ENCODE assay signal across 19 cellular contexts in the genomic region with DNA sequence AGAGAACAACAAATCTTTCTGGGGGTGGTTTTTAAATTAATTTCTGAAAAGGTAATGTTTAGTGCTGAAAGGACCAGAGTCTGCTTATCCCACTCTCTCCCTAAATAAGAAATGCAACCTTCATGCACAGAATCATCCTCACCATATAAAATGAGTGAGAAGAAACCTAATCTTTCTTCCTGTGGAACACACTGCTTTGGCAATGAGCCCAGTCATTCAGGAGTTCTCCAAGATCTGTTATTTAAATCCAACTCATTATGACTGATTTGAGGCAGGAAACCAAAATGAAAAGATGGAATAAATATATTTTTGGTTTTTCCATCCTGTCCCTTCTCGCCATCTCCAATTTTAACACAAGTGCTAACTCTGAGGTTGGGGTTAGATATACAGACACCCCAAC.
DNase-seq lines count a peak whose midpoint lies in the region; ATAC-seq and TF ChIP-seq lines count a peak whose summit lies in the region.
"Had no signal": no experiment of that assay in that cellular context is flagged by ENCODE, and none has a peak within 500 bp of the region (broad histone marks: within the 10 kb centered on the region; RNA-seq: fewer than 3 reads in every experiment).

No MANE protein-coding gene starts in this region.

- DNase-seq in HCEC 1CT (peak; percentile 11), NCI-H69 (lab: John Stamatoyannopoulos, UW) (peak; percentile 14), cardiac fibroblast (ENCODE audit: low read depth in 2 of 2) (peak; percentile 54 to 81), pulmonary artery endothelial cell (ENCODE audit: low read depth, low spot score) (peak; percentile 61), right cardiac atrium (no peak), NCI-H526 treated with DMSO at 0.1 percent for 48 hours (lab: John Stamatoyannopoulos, UW) (no peak), thyroid gland (no peak)
- DNase-seq in activated CD4-positive, alpha-beta T cell treated with anti-CD3 and anti-CD28 coated beads for 48 hours: no peak
- DNase-seq: activated CD8-positive, alpha-beta memory T cell treated with anti-CD3 and anti-CD28 coated beads, Interleukin-2, amount 50 U/mL, for 4 hours; activated naive CD4-positive, alpha-beta T cell treated with anti-CD3 and anti-CD28 coated beads, Interleukin-2, amount 50 U/mL, for 16 hours; cerebellar nuclear complex; GDM1; left colon; NCI-H1417; NCI-H510A treated with DMSO at 0.1 percent for 48 hours; Peyer's patch had no signal

- H3K4me3 ChIP-seq in cardiac fibroblast (replicated peaks in 1 of 2; ENCODE audit: low read depth in 2 of 2, low read length in 2 of 2): no peak overlapping the region
- no peak overlapping the region for H3K4me3 ChIP-seq in right cardiac atrium (ENCODE audit: low read length)
- H3K4me3 ChIP-seq in thyroid gland (replicated peaks in 1 of 3): no peak overlapping the region
- H3K4me3 ChIP-seq: hepatocyte, Peyer's patch had no signal

- intact Hi-C loops in right cardiac atrium (cut with DNase I): no loop called here
- intact Hi-C loops in thyroid gland (cut with DNase I): no loop called here

- WGBS in right cardiac atrium: 62% methylated on average over 1 of the region's 1 CpG
- 79 to 82% methylated on average over 1 of the region's 1 CpG for WGBS in thyroid gland, 2 donors

- H3K9me3 ChIP-seq in right cardiac atrium (ENCODE audit: control insufficient read depth, low read length) (no peaks in the 10 kb centered on the region), thyroid gland (no peaks in the 10 kb centered on the region)
- H3K9me3 ChIP-seq: Peyer's patch had no signal

- no peaks in the 10 kb centered on the region for H3K36me3 ChIP-seq in thyroid gland
- H3K36me3 ChIP-seq: Peyer's patch had no signal

- TF ChIP-seq CTCF in cardiac fibroblast (IDR thresholded peaks at IDR 0.05; ENCODE audit: low read depth, low read length): no peak
- TF ChIP-seq CTCF in thyroid gland (IDR thresholded peaks at IDR 0.05): no peak

- ATAC-seq in right cardiac atrium: no peak
- ATAC-seq: left colon, WTC11 had no signal

- no peak for TF ChIP-seq POLR2A in thyroid gland (IDR thresholded peaks at IDR 0.05)

- H3K27me3 ChIP-seq in right cardiac atrium (ENCODE audit: control insufficient read depth, insufficient read depth) (no peaks in the 10 kb centered on the region), thyroid gland (no peaks in the 10 kb centered on the region)
- H3K27me3 ChIP-seq: hepatocyte, Peyer's patch had no signal

- H3K4me1 ChIP-seq in right cardiac atrium (ENCODE audit: control insufficient read depth, insufficient read depth, low read length): no peaks in the 10 kb centered on the region
- no peaks in the 10 kb centered on the region for H3K4me1 ChIP-seq in thyroid gland
- H3K4me1 ChIP-seq: Peyer's patch had no signal

- H3K27ac ChIP-seq in right cardiac atrium (ENCODE audit: low read length) (no peak overlapping the region), thyroid gland (no peak overlapping the region)
- H3K27ac ChIP-seq: C4-2B, hepatocyte, Peyer's patch had no signal

Comparison
In these comparisons a context has a peak if more than half of its experiments do, and no peak if none do; other contexts are left out.
1. DNase-seq: peak in HCEC 1CT (single experiment), NCI-H69 (single experiment), cardiac fibroblast (2 of 2) and pulmonary artery endothelial cell (single experiment); none in right cardiac atrium (0 of 3), NCI-H526 treated with DMSO at 0.1 percent for 48 hours (single experiment), activated CD4-positive, alpha-beta T cell treated with anti-CD3 and anti-CD28 coated beads for 48 hours (single experiment) and thyroid gland (0 of 2).